Comparison of ENCODE assay signal across 21 cellular contexts in the genomic region with DNA sequence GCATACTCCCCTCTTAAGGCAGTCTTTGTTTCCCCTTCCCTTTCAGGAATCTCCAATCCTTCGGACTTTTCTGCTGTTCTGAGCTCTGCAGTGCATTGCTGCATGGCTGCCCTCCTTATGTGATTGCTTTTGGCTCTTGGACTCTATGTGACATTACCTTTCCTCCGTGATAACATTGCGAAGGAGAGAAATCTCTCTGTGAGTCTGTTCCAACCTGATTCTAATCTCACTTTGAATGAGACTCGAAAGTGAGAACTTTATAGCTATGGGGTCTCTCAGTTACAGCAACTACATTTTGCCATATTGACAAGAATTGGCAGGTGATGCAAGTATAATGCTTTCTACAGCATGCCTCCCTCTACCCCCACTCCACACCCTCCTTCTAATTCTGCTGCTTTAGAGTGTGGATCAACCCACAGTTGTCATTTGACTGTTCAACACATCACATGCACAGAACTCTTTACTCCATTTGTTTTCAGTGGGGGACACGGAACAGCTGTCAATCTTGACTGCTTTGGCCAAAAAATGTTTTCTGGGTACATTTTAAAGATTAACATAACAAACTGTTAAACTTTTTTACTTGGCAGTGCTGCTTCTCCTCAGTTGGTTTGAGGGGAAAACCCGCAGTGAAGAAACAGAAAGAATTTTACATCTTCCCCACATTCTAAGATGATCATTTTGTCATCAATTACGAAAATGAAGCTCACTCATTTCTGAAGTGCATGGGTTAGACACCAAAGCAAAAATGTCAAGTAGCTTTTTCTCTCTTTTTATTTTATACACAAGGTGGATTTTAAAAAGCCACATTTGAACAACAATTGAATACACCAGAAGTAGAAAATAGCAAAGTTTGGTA.
DNase-seq lines count a peak whose midpoint lies in the region; ATAC-seq and TF ChIP-seq lines count a peak whose summit lies in the region.
"Had no signal": no experiment of that assay in that cellular context is flagged by ENCODE, and none has a peak within 500 bp of the region (broad histone marks: within the 10 kb centered on the region; RNA-seq: fewer than 3 reads in every experiment).

No MANE protein-coding gene starts in this region.

- H3K27ac ChIP-seq in neural progenitor cell, result no peak overlapping the region
- H3K27ac ChIP-seq: ascending aorta, esophagus squamous epithelium, gastrocnemius medialis, left lung, right atrium auricular region, testis had no signal

- H3K27ac Mint-ChIP-seq in neural progenitor cell, result peak overlapping the region; percentile 38
- H3K27ac Mint-ChIP-seq: activated naive CD8-positive, alpha-beta T cell; naive B cell had no signal

- H3K9ac ChIP-seq in neural progenitor cell, result no peak overlapping the region

- no peaks in the 10 kb centered on the region for H3K9me3 ChIP-seq in neural progenitor cell (ENCODE audit: low read depth)
- H3K9me3 ChIP-seq: ascending aorta, esophagus squamous epithelium, gastrocnemius medialis, left lung, right atrium auricular region, testis had no signal

- H3K4me1 ChIP-seq in neural progenitor cell, result peaks cover 20% of the 10 kb centered on the region
- H3K4me1 ChIP-seq: ascending aorta, esophagus squamous epithelium, gastrocnemius medialis, left lung, right atrium auricular region, testis had no signal

- H3K79me2 ChIP-seq in neural progenitor cell (ENCODE audit: low read depth), result no peaks in the 10 kb centered on the region

- no peaks in the 10 kb centered on the region for H3K27me3 ChIP-seq in neural progenitor cell
- H3K27me3 ChIP-seq: ascending aorta, esophagus squamous epithelium, gastrocnemius medialis, left lung, right atrium auricular region, testis had no signal

- peaks cover 11% of the 10 kb centered on the region for H3K4me1 Mint-ChIP-seq in neural progenitor cell
- H3K4me1 Mint-ChIP-seq: naive B cell had no signal

- no peak for TF ChIP-seq CTCF in neural progenitor cell (IDR thresholded peaks at IDR 0.05)

- no peaks in the 10 kb centered on the region for H3K36me3 ChIP-seq in neural progenitor cell
- H3K36me3 ChIP-seq: ascending aorta, esophagus squamous epithelium, gastrocnemius medialis, left lung, right atrium auricular region had no signal

- H3K4me3 Mint-ChIP-seq in neural progenitor cell, result no peak overlapping the region
- H3K4me3 Mint-ChIP-seq: activated naive CD8-positive, alpha-beta T cell; naive B cell had no signal

- no peaks in the 10 kb centered on the region for H4K20me1 ChIP-seq in neural progenitor cell (ENCODE audit: low read depth)

- H2AFZ ChIP-seq in neural progenitor cell (replicated peaks), result peak overlapping the region; percentile 57

- no peak overlapping the region for H3K4me3 ChIP-seq in neural progenitor cell
- H3K4me3 ChIP-seq: ascending aorta, esophagus squamous epithelium, gastrocnemius medialis, left lung, right atrium auricular region, testis had no signal

- H3K36me3 Mint-ChIP-seq in neural progenitor cell, result no peaks in the 10 kb centered on the region
- H3K36me3 Mint-ChIP-seq: activated naive CD8-positive, alpha-beta T cell; naive B cell had no signal

- H3F3A ChIP-seq in neural progenitor cell (ENCODE audit: low read depth), result no peaks in the 10 kb centered on the region

- no peaks in the 10 kb centered on the region for H3K9me3 Mint-ChIP-seq in neural progenitor cell
- H3K9me3 Mint-ChIP-seq: naive B cell had no signal

- no peak overlapping the region for H3K4me2 ChIP-seq in neural progenitor cell

- peak; percentile 79 for ATAC-seq in GM18867 (IDR thresholded peaks at IDR 0.05; ENCODE audit: unreplicated experiment)
- ATAC-seq in GM21515 (IDR thresholded peaks at IDR 0.05; ENCODE audit: unreplicated experiment), result peak; percentile 65
- ATAC-seq in HG03280 (IDR thresholded peaks at IDR 0.05; ENCODE audit: unreplicated experiment), result peak; percentile 53
- no peak for ATAC-seq in GM21423 (IDR thresholded peaks at IDR 0.05; ENCODE audit: unreplicated experiment)
- ATAC-seq in GM21737 (IDR thresholded peaks at IDR 0.05; ENCODE audit: unreplicated experiment), result no peak
- ATAC-seq: gastrocnemius medialis, left lung, SK-N-SH treated with all-trans-retinoic acid at 6 μM for 48 hours had no signal

- DNase-seq in neural progenitor cell (ENCODE audit: low spot score), result peak; percentile 34
- no peak for DNase-seq in ecto neural progenitor cell (ENCODE audit: low spot score)
- DNase-seq: esophagus squamous epithelium, gastrocnemius medialis, hypothalamus, left lung, naive B cell, NCI-H1105 treated with DMSO at 0.1 percent for 48 hours, NCI-H2029, NCI-H345, OCI-M1, testis had no signal

- H3K27me3 Mint-ChIP-seq in neural progenitor cell (ENCODE audit: insufficient read depth, low read depth), result no peaks in the 10 kb centered on the region

Comparison
In these comparisons a context has a peak if more than half of its experiments do, and no peak if none do; other contexts are left out.
1. ATAC-seq: peak in GM18867 (single experiment), GM21515 (single experiment) and HG03280 (single experiment); none in GM21423 (single experiment) and GM21737 (single experiment).